22 cellular contexts compared by ENCODE assay signal in the genomic region with DNA sequence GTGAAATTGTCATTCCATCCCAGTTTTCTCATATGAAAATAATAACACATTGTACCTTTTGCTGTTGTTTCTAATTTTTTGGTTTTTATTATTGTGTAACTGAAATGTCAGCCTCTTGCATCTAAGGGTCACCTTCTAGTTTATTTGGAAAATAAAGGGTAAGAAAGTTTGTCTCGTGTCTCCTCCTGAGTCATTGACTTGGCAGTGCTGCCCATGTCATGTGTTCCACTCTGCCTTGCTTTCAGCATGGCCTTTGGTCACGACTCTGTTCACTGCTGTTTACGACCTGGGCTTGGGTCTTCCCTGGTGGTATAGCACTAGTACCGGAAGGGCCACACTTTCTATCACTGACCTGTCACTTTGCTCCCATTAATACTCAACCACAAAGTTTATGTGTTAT.
DNase-seq lines count a peak whose midpoint lies in the region; ATAC-seq and TF ChIP-seq lines count a peak whose summit lies in the region.
"Had no signal": no experiment of that assay in that cellular context is flagged by ENCODE, and none has a peak within 500 bp of the region (broad histone marks: within the 10 kb centered on the region; RNA-seq: fewer than 3 reads in every experiment).

No MANE protein-coding gene starts in this region.

- peak; percentile 38 to 56 (median 43) for DNase-seq in right cardiac atrium
- DNase-seq in Right ventricle myocardium superior = no peak
- DNase-seq in fibroblast of pulmonary artery (ENCODE audit: low read depth) = peak; percentile 16
- peak; percentile 51 for DNase-seq in renal cortical epithelial cell (ENCODE audit: low read depth)
- no peak for DNase-seq in H7
- DNase-seq in activated CD4-positive, alpha-beta T cell treated with anti-CD3 and anti-CD28 coated beads, Interleukin-2, amount 10 ng/mL, durations not matched to agents 7 days and 5 days = no peak
- no peak for DNase-seq in 8988T
- DNase-seq: activated B cell treated with CpG ODN at 0.5 μM for 24 hours; activated CD8-positive, alpha-beta memory T cell treated with anti-CD3 and anti-CD28 coated beads for 24 hours; activated T-cell treated with anti-CD3 and anti-CD28 coated beads, Interleukin-2, amount 50 U/mL, for 48 hours; CD4-positive, CD25-positive, alpha-beta regulatory T cell; cortex of kidney; NCI-H1417 treated with DMSO at 0.1 percent for 48 hours; NCI-H526 treated with DMSO at 0.1 percent for 48 hours; OCI-M1; SJCRH30; stimulated activated CD4-positive, alpha-beta T cell treated with anti-CD3 and anti-CD28 coated beads, Interleukin-2, amount 100 ng/mL, for 24 hours had no signal

- H3K4me3 Mint-ChIP-seq in activated CD4-positive, alpha-beta T cell treated with anti-CD3 and anti-CD28 coated beads, Interleukin-2, amount 10 ng/mL, durations not matched to agents 7 days and 5 days = no peak overlapping the region
- H3K4me3 Mint-ChIP-seq: activated B cell treated with CpG ODN at 0.5 μM for 24 hours; activated naive CD4-positive, alpha-beta T cell treated with anti-CD3 and anti-CD28 coated beads, Interleukin-2, amount 50 U/mL, for 24 hours; CD4-positive, CD25-positive, alpha-beta regulatory T cell; stimulated activated naive CD8-positive, alpha-beta T cell treated with anti-CD3 and anti-CD28 coated beads, Interleukin-15, Interleukin-2, amounts not matched to agents 100 ng/mL and 50 ng/mL, for 24 hours had no signal

- no peaks in the 10 kb centered on the region for H3K27me3 Mint-ChIP-seq in activated CD4-positive, alpha-beta T cell treated with anti-CD3 and anti-CD28 coated beads, Interleukin-2, amount 10 ng/mL, durations not matched to agents 7 days and 5 days
- H3K27me3 Mint-ChIP-seq: activated B cell treated with CpG ODN at 0.5 μM for 24 hours; CD4-positive, CD25-positive, alpha-beta regulatory T cell had no signal

- H3K9me3 Mint-ChIP-seq in activated CD4-positive, alpha-beta T cell treated with anti-CD3 and anti-CD28 coated beads, Interleukin-2, amount 10 ng/mL, durations not matched to agents 7 days and 5 days = no peaks in the 10 kb centered on the region
- H3K9me3 Mint-ChIP-seq: activated B cell treated with CpG ODN at 0.5 μM for 24 hours; activated naive CD4-positive, alpha-beta T cell treated with anti-CD3 and anti-CD28 coated beads, Interleukin-2, amount 50 U/mL, for 24 hours; stimulated activated naive CD8-positive, alpha-beta T cell treated with anti-CD3 and anti-CD28 coated beads, Interleukin-15, Interleukin-2, amounts not matched to agents 100 ng/mL and 50 ng/mL, for 24 hours had no signal

- POLR2A ChIA-PET in activated CD4-positive, alpha-beta T cell treated with anti-CD3 and anti-CD28 coated beads, Interleukin-2, amount 10 ng/mL, durations not matched to agents 7 days and 5 days (lab: Charles Lee) = no interaction called here

- H3K27ac ChIP-seq in right cardiac atrium (ENCODE audit: low read length) = no peak overlapping the region
- H3K27ac ChIP-seq: A549, SJCRH30 had no signal

- intact Hi-C loops in right cardiac atrium (cut with DNase I) = no loop called here
- intact Hi-C loops in Right ventricle myocardium superior (cut with DNase I) = no loop called here

- H3K4me3 ChIP-seq in right cardiac atrium (ENCODE audit: low read length) (no peak overlapping the region), fibroblast of pulmonary artery (replicated peaks; ENCODE audit: low read depth, low read length) (no peak overlapping the region), H7 (ENCODE audit: insufficient read depth, low read depth, low read length) (no peak overlapping the region)
- H3K4me3 ChIP-seq: A549, SJCRH30 had no signal

- ATAC-seq in right cardiac atrium (no peak), Right ventricle myocardium superior (ENCODE audit: poor library complexity) (no peak), HG02870 (IDR thresholded peaks at IDR 0.05; ENCODE audit: unreplicated experiment) (no peak)
- ATAC-seq: A549, left colon had no signal

- no peaks in the 10 kb centered on the region for H3K36me3 ChIP-seq in H7 (replicated peaks; ENCODE audit: control insufficient read depth, insufficient read depth, low read length)
- H3K36me3 ChIP-seq: SJCRH30 had no signal

- no peaks in the 10 kb centered on the region for H3K9me3 ChIP-seq in right cardiac atrium (ENCODE audit: control insufficient read depth, low read length)
- H3K9me3 ChIP-seq: A549, SJCRH30 had no signal

- CTCF ChIA-PET in activated CD4-positive, alpha-beta T cell treated with anti-CD3 and anti-CD28 coated beads, Interleukin-2, amount 10 ng/mL, durations not matched to agents 7 days and 5 days (lab: Charles Lee) = no interaction called here

- no peaks in the 10 kb centered on the region for H3K36me3 Mint-ChIP-seq in activated CD4-positive, alpha-beta T cell treated with anti-CD3 and anti-CD28 coated beads, Interleukin-2, amount 10 ng/mL, durations not matched to agents 7 days and 5 days (ENCODE audit: low read depth)
- H3K36me3 Mint-ChIP-seq: activated naive CD4-positive, alpha-beta T cell treated with anti-CD3 and anti-CD28 coated beads, Interleukin-2, amount 50 U/mL, for 24 hours; CD4-positive, CD25-positive, alpha-beta regulatory T cell had no signal

- TF ChIP-seq CTCF in fibroblast of pulmonary artery (IDR thresholded peaks at IDR 0.05; ENCODE audit: low read length, missing control alignments) = no peak

- 70% methylated on average over 4 of the region's 4 CpGs for WGBS in right cardiac atrium

- no peaks in the 10 kb centered on the region for H3K4me1 Mint-ChIP-seq in activated CD4-positive, alpha-beta T cell treated with anti-CD3 and anti-CD28 coated beads, Interleukin-2, amount 10 ng/mL, durations not matched to agents 7 days and 5 days
- H3K4me1 Mint-ChIP-seq: activated B cell treated with CpG ODN at 0.5 μM for 24 hours; activated naive CD4-positive, alpha-beta T cell treated with anti-CD3 and anti-CD28 coated beads, Interleukin-2, amount 50 U/mL, for 24 hours; CD4-positive, CD25-positive, alpha-beta regulatory T cell had no signal

- H3K27me3 ChIP-seq in right cardiac atrium (ENCODE audit: control insufficient read depth, insufficient read depth) = no peaks in the 10 kb centered on the region
- H3K27me3 ChIP-seq in H7 (ENCODE audit: control insufficient read depth, insufficient read depth, low read length) = no peaks in the 10 kb centered on the region
- H3K27me3 ChIP-seq: SJCRH30 had no signal

- no peaks in the 10 kb centered on the region for H3K4me1 ChIP-seq in right cardiac atrium (ENCODE audit: control insufficient read depth, insufficient read depth, low read length)
- H3K4me1 ChIP-seq: A549, SJCRH30 had no signal

- H3K27ac Mint-ChIP-seq in activated CD4-positive, alpha-beta T cell treated with anti-CD3 and anti-CD28 coated beads, Interleukin-2, amount 10 ng/mL, durations not matched to agents 7 days and 5 days = no peak overlapping the region
- H3K27ac Mint-ChIP-seq: activated B cell treated with CpG ODN at 0.5 μM for 24 hours; activated naive CD4-positive, alpha-beta T cell treated with anti-CD3 and anti-CD28 coated beads, Interleukin-2, amount 50 U/mL, for 24 hours; CD4-positive, CD25-positive, alpha-beta regulatory T cell; stimulated activated naive CD8-positive, alpha-beta T cell treated with anti-CD3 and anti-CD28 coated beads, Interleukin-15, Interleukin-2, amounts not matched to agents 100 ng/mL and 50 ng/mL, for 24 hours had no signal

Comparison
In these comparisons a context has a peak if more than half of its experiments do, and no peak if none do; other contexts are left out.
1. DNase-seq: peak in right cardiac atrium (3 of 3), fibroblast of pulmonary artery (single experiment) and renal cortical epithelial cell (single experiment); none in Right ventricle myocardium superior (single experiment), H7 (single experiment), activated CD4-positive, alpha-beta T cell treated with anti-CD3 and anti-CD28 coated beads, Interleukin-2, amount 10 ng/mL, durations not matched to agents 7 days and 5 days (single experiment) and 8988T (single experiment).